In genomic region chr1:11684070-11684469, GRCh38 we compare ENCODE assay signal across 23 cellular contexts. TPM values are rescaled to one million over a fixed set of nuclear protein-coding genes. Genes with fewer than 3 reads are reported as not detected.
"Had no signal": no experiment of that assay in that cellular context is flagged by ENCODE, and none has a peak within 500 bp of the region (broad histone marks: within the 10 kb centered on the region; RNA-seq: fewer than 3 reads in every experiment).

No MANE protein-coding gene starts in this region.

- H3K27me3 ChIP-seq: ascending aorta, vagina had no signal

- DNase-seq: activated CD4-positive, alpha-beta T cell treated with anti-CD3 and anti-CD28 coated beads for 1 hour; activated CD4-positive, alpha-beta T cell treated with anti-CD3 and anti-CD28 coated beads, Interleukin-2, amount 50 U/mL, for 4 hours; activated naive CD4-positive, alpha-beta T cell treated with anti-CD3 and anti-CD28 coated beads for 36 hours; activated naive CD8-positive, alpha-beta T cell treated with anti-CD3 and anti-CD28 coated beads, Interleukin-2, amount 50 U/mL, for 24 hours; effector memory CD8-positive, alpha-beta T cell; foreskin melanocyte; head of caudate nucleus; immature natural killer cell; nephron progenitor cell; right cardiac atrium; stimulated activated CD4-positive, alpha-beta T cell treated with anti-CD3 and anti-CD28 coated beads, Interleukin-15, amount 100 ng/mL, for 24 hours; stimulated activated CD4-positive, alpha-beta T cell treated with anti-CD3 and anti-CD28 coated beads, Interleukin-4, amount 100 ng/mL, for 1 hour; stimulated activated naive CD4-positive, alpha-beta T cell; substantia nigra; transverse colon had no signal

- H3K27ac ChIP-seq: ascending aorta, epithelial cell of prostate, prostate gland, skin epidermis, transverse colon, vagina had no signal

- ATAC-seq: activated naive CD8-positive, alpha-beta T cell treated with anti-CD3 and anti-CD28 coated beads, Interleukin-2, amount 50 U/mL, for 24 hours; effector memory CD8-positive, alpha-beta T cell; right cardiac atrium had no signal

- H3K9me3 ChIP-seq: ascending aorta, prostate gland, transverse colon, vagina had no signal

- H3K27ac Mint-ChIP-seq: activated naive CD4-positive, alpha-beta T cell treated with anti-CD3 and anti-CD28 coated beads for 36 hours; activated naive CD8-positive, alpha-beta T cell treated with anti-CD3 and anti-CD28 coated beads, Interleukin-2, amount 50 U/mL, for 24 hours; activated T-helper 2 cell treated with anti-CD3 and anti-CD28 coated beads, Interferon-gamma antibody, Interleukin-2, Interleukin-4, amounts not matched to agents 10 μg/mL and 5 μg/mL and 100 μg/mL, durations not matched to agents 14 hours and 24 hours and 36 hours; dendritic cell treated with granulocyte-macrophage colony-stimulating factor and Interleukin-4, amounts not matched to agents 40 ng/mL and 50 ng/mL, for 4 days; effector memory CD8-positive, alpha-beta T cell; immature natural killer cell had no signal

- H3K9me3 Mint-ChIP-seq: activated naive CD4-positive, alpha-beta T cell treated with anti-CD3 and anti-CD28 coated beads for 36 hours; activated naive CD8-positive, alpha-beta T cell treated with anti-CD3 and anti-CD28 coated beads, Interleukin-2, amount 50 U/mL, for 24 hours; activated T-helper 2 cell treated with anti-CD3 and anti-CD28 coated beads, Interferon-gamma antibody, Interleukin-2, Interleukin-4, amounts not matched to agents 10 μg/mL and 5 μg/mL and 100 μg/mL, durations not matched to agents 14 hours and 24 hours and 36 hours; dendritic cell treated with granulocyte-macrophage colony-stimulating factor and Interleukin-4, amounts not matched to agents 40 ng/mL and 50 ng/mL, for 4 days; effector memory CD8-positive, alpha-beta T cell; immature natural killer cell; nephron progenitor cell had no signal

- H3K36me3 Mint-ChIP-seq: immature natural killer cell had no signal

- H3K4me3 Mint-ChIP-seq: activated naive CD4-positive, alpha-beta T cell treated with anti-CD3 and anti-CD28 coated beads for 36 hours; activated naive CD8-positive, alpha-beta T cell treated with anti-CD3 and anti-CD28 coated beads, Interleukin-2, amount 50 U/mL, for 24 hours; dendritic cell treated with granulocyte-macrophage colony-stimulating factor and Interleukin-4, amounts not matched to agents 40 ng/mL and 50 ng/mL, for 4 days; effector memory CD8-positive, alpha-beta T cell; immature natural killer cell; nephron progenitor cell had no signal

RNA-seq across cellular contexts. Expression of gene DRAXIN, which starts 7.4 kb away (rescaled TPM):
- total RNA-seq: bronchial epithelial cell, vagina had no signal
